Comparison of ENCODE assay signal across 1 cellular context in genomic region chr16:88552815-88553214, GRCh38.
TF ChIP-seq lines count a peak whose summit lies in the region.

No MANE protein-coding gene starts in this region.

TF ChIP-seq in K562, 482 proteins besides CTCF, POLR2A, EP300 and RAD21:
- TF ChIP-seq PCBP2 (IDR thresholded peaks at IDR 0.05; ENCODE audit: low read depth, low read length, poor library complexity, severe bottlenecking) (no peak), NUFIP1 (IDR thresholded peaks at IDR 0.05; ENCODE audit: partially characterized antibody) (no peak), SRF (CRISPR knock-in tag; IDR thresholded peaks at IDR 0.05) (0 out of 4 replicates have a peak, but pooled peaks of 1 of the 2 experiments have one; percentile 32), USF2 (CRISPR knock-in tag; IDR thresholded peaks at IDR 0.05) (0 out of 2 replicates have a peak, but pooled peaks have one; percentile 26), USF1 (CRISPR knock-in tag; IDR thresholded peaks at IDR 0.05) (peak; percentile 29; the same call in 1 of the 2 replicates)
TF ChIP-seq in K562: peak in this region for 3.
